In the genomic region with DNA sequence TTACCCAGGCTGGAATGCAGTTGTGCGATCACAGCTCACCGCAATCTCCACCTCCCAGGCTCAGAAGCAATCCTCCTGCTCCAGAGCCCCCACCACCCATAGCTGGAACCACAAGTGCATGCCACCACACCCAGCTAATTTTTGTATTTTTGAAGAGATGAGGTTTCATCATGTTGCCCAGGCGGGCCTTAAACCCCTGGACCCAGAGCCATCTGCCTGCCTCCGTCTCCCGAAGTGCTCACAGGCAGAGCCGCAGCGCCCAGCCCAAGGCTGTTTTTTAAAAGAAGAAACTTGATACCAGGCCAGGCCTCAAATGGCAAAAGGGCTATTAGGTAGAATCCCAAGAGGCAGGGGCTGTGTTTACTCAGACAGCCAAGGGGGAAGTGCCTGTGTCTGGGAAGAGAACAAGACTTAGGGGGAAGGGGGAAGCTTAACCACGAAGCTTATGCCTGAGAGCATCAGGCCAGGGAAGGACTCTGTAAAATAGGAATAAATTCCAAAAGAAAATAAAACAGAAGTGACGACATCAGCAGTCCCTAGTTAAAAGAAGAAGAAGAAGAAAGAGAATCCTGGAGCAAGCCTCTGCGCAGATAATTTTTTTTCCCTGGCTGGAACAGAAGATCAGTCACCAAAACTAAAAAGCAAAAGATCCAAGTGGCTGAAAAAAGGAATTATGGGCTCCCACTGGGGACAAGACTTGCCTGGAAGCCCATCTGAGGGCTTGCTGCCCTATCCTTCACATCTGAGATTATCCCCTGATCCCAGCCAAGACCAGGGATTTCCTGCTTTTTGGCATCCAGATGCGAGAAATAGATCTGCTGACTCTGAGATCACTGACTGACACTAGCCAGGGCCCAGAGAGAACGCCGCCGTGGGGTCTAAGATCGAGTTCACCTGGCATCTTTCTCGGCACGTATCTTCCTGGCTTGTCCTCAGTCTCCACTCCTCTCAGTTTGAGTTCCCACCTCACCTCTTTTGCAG, we compare ENCODE assay signal across 1 cellular context.
TF ChIP-seq lines count a peak whose summit lies in the region.

No MANE protein-coding gene starts in this region.

TF ChIP-seq in HEK293, 187 proteins besides CTCF, POLR2A, EP300 and RAD21 (continued from another document and continues in another):
- 0 out of 2 replicates have a peak, but pooled peaks have one; percentile 58 for TF ChIP-seq ZSCAN30 (tag by site-specific recombination; IDR thresholded peaks at IDR 0.05)
- TF ChIP-seq SP3 (tag by site-specific recombination; IDR thresholded peaks at IDR 0.05), result no peak
- TF ChIP-seq, protein P1, sequence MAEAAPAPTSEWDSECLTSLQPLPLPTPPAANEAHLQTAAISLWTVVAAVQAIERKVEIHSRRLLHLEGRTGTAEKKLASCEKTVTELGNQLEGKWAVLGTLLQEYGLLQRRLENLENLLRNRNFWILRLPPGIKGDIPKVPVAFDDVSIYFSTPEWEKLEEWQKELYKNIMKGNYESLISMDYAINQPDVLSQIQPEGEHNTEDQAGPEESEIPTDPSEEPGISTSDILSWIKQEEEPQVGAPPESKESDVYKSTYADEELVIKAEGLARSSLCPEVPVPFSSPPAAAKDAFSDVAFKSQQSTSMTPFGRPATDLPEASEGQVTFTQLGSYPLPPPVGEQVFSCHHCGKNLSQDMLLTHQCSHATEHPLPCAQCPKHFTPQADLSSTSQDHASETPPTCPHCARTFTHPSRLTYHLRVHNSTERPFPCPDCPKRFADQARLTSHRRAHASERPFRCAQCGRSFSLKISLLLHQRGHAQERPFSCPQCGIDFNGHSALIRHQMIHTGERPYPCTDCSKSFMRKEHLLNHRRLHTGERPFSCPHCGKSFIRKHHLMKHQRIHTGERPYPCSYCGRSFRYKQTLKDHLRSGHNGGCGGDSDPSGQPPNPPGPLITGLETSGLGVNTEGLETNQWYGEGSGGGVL (tag by site-specific recombination; IDR thresholded peaks at IDR 0.05), result no peak; the same call in 1 of the 2 replicates
- peak; percentile 90 for TF ChIP-seq TRIM28 (IDR thresholded peaks at IDR 0.05; ENCODE audit: borderline replicate concordance, low read length)
- TF ChIP-seq ZNF555 (tag by site-specific recombination; conservative IDR thresholded peaks at IDR 0.05), result no peak
- TF ChIP-seq ZFP3 (tag by site-specific recombination; IDR thresholded peaks at IDR 0.05; ENCODE audit: low read depth), result no peak
- TF ChIP-seq ZNF48 (tag by site-specific recombination; IDR thresholded peaks at IDR 0.05), result no peak
- TF ChIP-seq ZNF658 (tag by site-specific recombination; IDR thresholded peaks at IDR 0.05), result no peak
- TF ChIP-seq ZNF2 (tag by site-specific recombination; IDR thresholded peaks at IDR 0.05), result peak; percentile 53
- no peak for TF ChIP-seq ZNF404 (tag by site-specific recombination; IDR thresholded peaks at IDR 0.05)
- TF ChIP-seq ZNF777 (tag by site-specific recombination; IDR thresholded peaks at IDR 0.05; ENCODE audit: borderline replicate concordance), result no peak
- no peak for TF ChIP-seq GLI4 (tag by site-specific recombination; IDR thresholded peaks at IDR 0.05)
- TF ChIP-seq ZNF23 (tag by site-specific recombination; IDR thresholded peaks at IDR 0.05; ENCODE audit: borderline replicate concordance), result no peak
- TF ChIP-seq, protein P2, sequence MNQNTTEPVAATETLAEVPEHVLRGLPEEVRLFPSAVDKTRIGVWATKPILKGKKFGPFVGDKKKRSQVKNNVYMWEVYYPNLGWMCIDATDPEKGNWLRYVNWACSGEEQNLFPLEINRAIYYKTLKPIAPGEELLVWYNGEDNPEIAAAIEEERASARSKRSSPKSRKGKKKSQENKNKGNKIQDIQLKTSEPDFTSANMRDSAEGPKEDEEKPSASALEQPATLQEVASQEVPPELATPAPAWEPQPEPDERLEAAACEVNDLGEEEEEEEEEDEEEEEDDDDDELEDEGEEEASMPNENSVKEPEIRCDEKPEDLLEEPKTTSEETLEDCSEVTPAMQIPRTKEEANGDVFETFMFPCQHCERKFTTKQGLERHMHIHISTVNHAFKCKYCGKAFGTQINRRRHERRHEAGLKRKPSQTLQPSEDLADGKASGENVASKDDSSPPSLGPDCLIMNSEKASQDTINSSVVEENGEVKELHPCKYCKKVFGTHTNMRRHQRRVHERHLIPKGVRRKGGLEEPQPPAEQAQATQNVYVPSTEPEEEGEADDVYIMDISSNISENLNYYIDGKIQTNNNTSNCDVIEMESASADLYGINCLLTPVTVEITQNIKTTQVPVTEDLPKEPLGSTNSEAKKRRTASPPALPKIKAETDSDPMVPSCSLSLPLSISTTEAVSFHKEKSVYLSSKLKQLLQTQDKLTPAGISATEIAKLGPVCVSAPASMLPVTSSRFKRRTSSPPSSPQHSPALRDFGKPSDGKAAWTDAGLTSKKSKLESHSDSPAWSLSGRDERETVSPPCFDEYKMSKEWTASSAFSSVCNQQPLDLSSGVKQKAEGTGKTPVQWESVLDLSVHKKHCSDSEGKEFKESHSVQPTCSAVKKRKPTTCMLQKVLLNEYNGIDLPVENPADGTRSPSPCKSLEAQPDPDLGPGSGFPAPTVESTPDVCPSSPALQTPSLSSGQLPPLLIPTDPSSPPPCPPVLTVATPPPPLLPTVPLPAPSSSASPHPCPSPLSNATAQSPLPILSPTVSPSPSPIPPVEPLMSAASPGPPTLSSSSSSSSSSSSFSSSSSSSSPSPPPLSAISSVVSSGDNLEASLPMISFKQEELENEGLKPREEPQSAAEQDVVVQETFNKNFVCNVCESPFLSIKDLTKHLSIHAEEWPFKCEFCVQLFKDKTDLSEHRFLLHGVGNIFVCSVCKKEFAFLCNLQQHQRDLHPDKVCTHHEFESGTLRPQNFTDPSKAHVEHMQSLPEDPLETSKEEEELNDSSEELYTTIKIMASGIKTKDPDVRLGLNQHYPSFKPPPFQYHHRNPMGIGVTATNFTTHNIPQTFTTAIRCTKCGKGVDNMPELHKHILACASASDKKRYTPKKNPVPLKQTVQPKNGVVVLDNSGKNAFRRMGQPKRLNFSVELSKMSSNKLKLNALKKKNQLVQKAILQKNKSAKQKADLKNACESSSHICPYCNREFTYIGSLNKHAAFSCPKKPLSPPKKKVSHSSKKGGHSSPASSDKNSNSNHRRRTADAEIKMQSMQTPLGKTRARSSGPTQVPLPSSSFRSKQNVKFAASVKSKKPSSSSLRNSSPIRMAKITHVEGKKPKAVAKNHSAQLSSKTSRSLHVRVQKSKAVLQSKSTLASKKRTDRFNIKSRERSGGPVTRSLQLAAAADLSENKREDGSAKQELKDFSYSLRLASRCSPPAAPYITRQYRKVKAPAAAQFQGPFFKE (tag by site-specific recombination; IDR thresholded peaks at IDR 0.05; ENCODE audit: borderline replicate concordance), result no peak
- TF ChIP-seq, protein P3, sequence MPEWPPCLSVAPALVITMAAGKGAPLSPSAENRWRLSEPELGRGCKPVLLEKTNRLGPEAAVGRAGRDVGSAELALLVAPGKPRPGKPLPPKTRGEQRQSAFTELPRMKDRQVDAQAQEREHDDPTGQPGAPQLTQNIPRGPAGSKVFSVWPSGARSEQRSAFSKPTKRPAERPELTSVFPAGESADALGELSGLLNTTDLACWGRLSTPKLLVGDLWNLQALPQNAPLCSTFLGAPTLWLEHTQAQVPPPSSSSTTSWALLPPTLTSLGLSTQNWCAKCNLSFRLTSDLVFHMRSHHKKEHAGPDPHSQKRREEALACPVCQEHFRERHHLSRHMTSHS (tag by site-specific recombination; IDR thresholded peaks at IDR 0.05), result no peak
- TF ChIP-seq, protein P4, sequence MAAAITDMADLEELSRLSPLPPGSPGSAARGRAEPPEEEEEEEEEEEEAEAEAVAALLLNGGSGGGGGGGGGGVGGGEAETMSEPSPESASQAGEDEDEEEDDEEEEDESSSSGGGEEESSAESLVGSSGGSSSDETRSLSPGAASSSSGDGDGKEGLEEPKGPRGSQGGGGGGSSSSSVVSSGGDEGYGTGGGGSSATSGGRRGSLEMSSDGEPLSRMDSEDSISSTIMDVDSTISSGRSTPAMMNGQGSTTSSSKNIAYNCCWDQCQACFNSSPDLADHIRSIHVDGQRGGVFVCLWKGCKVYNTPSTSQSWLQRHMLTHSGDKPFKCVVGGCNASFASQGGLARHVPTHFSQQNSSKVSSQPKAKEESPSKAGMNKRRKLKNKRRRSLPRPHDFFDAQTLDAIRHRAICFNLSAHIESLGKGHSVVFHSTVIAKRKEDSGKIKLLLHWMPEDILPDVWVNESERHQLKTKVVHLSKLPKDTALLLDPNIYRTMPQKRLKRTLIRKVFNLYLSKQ (tag by site-specific recombination; IDR thresholded peaks at IDR 0.05; ENCODE audit: borderline replicate concordance), result no peak
- no peak for TF ChIP-seq GLIS2 (tag by site-specific recombination; IDR thresholded peaks at IDR 0.05)
- TF ChIP-seq GLI2 (tag by site-specific recombination; IDR thresholded peaks at IDR 0.05; ENCODE audit: borderline replicate concordance, low read depth), result no peak
- TF ChIP-seq ZNF549 (tag by site-specific recombination; IDR thresholded peaks at IDR 0.05), result no peak
- peak; percentile 68; the same call in 1 of the 2 replicates for TF ChIP-seq WT1 (tag by site-specific recombination; IDR thresholded peaks at IDR 0.05)
- TF ChIP-seq ZNF324 (tag by site-specific recombination; IDR thresholded peaks at IDR 0.05), result no peak
- TF ChIP-seq ZNF548 (tag by site-specific recombination; IDR thresholded peaks at IDR 0.05), result no peak
- no peak; the same call in 1 of the 2 replicates for TF ChIP-seq PRDM1 (tag by site-specific recombination; IDR thresholded peaks at IDR 0.05)
- 0 out of 2 replicates have a peak, but pooled peaks have one; percentile 13 for TF ChIP-seq KLF10 (tag by site-specific recombination; IDR thresholded peaks at IDR 0.05)
- no peak for TF ChIP-seq SALL2 (tag by site-specific recombination; IDR thresholded peaks at IDR 0.05; ENCODE audit: borderline replicate concordance)
- 0 out of 2 replicates have a peak, but pooled peaks have one; percentile 19 for TF ChIP-seq REPIN1 (tag by site-specific recombination; IDR thresholded peaks at IDR 0.05; ENCODE audit: low read depth)
- TF ChIP-seq, protein P5, sequence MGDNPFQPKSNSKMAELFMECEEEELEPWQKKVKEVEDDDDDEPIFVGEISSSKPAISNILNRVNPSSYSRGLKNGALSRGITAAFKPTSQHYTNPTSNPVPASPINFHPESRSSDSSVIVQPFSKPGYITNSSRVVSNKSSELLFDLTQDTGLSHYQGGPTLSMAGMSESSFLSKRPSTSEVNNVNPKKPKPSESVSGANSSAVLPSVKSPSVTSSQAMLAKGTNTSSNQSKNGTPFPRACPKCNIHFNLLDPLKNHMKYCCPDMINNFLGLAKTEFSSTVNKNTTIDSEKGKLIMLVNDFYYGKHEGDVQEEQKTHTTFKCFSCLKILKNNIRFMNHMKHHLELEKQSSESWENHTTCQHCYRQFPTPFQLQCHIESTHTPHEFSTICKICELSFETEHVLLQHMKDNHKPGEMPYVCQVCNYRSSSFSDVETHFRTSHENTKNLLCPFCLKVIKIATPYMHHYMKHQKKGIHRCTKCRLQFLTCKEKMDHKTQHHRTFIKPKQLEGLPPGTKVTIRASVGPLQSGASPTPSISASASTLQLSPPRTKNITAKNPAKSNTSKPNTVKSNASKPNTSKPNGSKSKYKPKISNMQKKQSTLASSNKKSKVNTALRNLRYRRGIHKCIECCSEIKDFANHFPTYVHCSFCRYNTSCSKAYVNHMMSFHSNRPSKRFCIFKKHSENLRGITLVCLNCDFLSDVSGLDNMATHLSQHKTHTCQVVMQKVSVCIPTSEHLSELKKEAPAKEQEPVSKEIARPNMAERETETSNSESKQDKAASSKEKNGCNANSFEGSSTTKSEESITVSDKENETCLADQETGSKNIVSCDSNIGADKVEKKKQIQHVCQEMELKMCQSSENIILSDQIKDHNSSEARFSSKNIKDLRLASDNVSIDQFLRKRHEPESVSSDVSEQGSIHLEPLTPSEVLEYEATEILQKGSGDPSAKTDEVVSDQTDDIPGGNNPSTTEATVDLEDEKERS (tag by site-specific recombination; IDR thresholded peaks at IDR 0.05), result no peak
- TF ChIP-seq EGR2 (tag by site-specific recombination; IDR thresholded peaks at IDR 0.05; ENCODE audit: low read depth), result no peak
- no peak for TF ChIP-seq ZNF274 (IDR thresholded peaks at IDR 0.05; ENCODE audit: low read length)
- no peak for TF ChIP-seq ZNF274 (tag by site-specific recombination; IDR thresholded peaks at IDR 0.05; ENCODE audit: borderline replicate concordance)
- 0 out of 2 replicates have a peak, but pooled peaks have one; percentile 25 for TF ChIP-seq SCRT1 (tag by site-specific recombination; IDR thresholded peaks at IDR 0.05; ENCODE audit: borderline replicate concordance)
- no peak for TF ChIP-seq BCL11B (tag by site-specific recombination; IDR thresholded peaks at IDR 0.05; ENCODE audit: low read depth)
- TF ChIP-seq, protein P6, sequence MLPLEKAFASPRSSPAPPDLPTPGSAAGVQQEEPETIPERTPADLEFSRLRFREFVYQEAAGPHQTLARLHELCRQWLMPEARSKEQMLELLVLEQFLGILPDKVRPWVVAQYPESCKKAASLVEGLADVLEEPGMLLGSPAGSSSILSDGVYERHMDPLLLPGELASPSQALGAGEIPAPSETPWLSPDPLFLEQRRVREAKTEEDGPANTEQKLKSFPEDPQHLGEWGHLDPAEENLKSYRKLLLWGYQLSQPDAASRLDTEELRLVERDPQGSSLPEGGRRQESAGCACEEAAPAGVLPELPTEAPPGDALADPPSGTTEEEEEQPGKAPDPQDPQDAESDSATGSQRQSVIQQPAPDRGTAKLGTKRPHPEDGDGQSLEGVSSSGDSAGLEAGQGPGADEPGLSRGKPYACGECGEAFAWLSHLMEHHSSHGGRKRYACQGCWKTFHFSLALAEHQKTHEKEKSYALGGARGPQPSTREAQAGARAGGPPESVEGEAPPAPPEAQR (tag by site-specific recombination; IDR thresholded peaks at IDR 0.05), result no peak
